1 cellular context compared by ENCODE assay signal in the genomic region with DNA sequence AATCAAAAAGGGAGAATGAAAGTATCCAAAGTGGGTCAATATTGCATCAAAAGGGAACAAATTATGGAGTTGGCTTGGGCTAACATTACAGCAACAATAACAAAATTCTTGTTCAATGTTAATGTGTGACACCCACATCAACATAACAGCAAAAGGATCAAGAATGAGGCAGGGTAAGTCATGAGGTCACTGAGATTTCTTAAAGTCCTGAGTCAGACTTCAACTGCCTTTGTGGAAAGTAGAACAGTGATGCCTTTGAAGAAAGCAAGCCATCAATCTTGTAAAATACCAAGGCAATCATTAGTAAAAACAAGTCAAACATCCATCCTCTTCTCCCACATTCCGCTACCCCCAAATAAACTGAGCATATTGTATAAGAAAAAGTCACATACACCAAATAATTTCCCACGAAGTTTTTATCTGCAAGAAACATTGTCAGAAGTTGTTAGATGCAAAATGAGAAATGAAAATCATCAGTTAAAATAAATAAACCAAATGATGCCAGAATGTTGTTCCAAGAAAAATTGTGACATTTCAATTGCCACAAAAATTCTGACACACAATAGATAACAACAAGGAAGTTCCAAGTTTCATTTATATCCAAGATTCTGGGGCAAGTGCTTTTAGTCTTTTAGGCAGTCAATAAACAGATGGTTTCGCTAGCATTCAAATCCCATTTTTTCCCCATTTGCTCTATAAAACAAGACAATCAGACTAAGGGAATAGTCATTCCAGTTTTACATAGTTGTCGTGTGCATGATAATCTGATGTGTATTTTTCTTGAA.
TF ChIP-seq lines count a peak whose summit lies in the region.

No MANE protein-coding gene starts in this region.

TF ChIP-seq in GM23338, 12 proteins besides CTCF, POLR2A, EP300 and RAD21:
- TF ChIP-seq REST (IDR thresholded peaks at IDR 0.05; ENCODE audit: unreplicated experiment): no peak
- TF ChIP-seq JUNB (IDR thresholded peaks at IDR 0.05; ENCODE audit: unreplicated experiment): no peak
- no peak for TF ChIP-seq EZH2phosphoT487 (IDR thresholded peaks at IDR 0.05; ENCODE audit: unreplicated experiment)
- TF ChIP-seq POLR2AphosphoS5 (IDR thresholded peaks at IDR 0.05; ENCODE audit: low read depth): no peak
- TF ChIP-seq ZNF114 (CRISPR knock-in tag; IDR thresholded peaks at IDR 0.05): no peak
- no peak for TF ChIP-seq EZH2 (IDR thresholded peaks at IDR 0.05; ENCODE audit: low read depth, unreplicated experiment)
- no peak for TF ChIP-seq CREB1 (CRISPR knock-in tag; IDR thresholded peaks at IDR 0.05; ENCODE audit: low read depth)
TF ChIP-seq in GM23338: peak in this region for 0.
